Comparison of ENCODE assay signal across 8 cellular contexts in genomic region chr17:75878174-75878998, GRCh38. TPM values are rescaled to one million over a fixed set of nuclear protein-coding genes. Genes with fewer than 3 reads are reported as not detected.
A peak's percentile ranks its signal among the peaks of the same experiment; 100 is the strongest.
DNase-seq lines count a peak whose midpoint lies in the region; ATAC-seq and TF ChIP-seq lines count a peak whose summit lies in the region.

TSS of gene TRIM47 (minus strand) at chr17:75878581. CDS start at chr17:75878548, 33 bp downstream.

- H3K4me1 ChIP-seq in ES-I3 (ENCODE audit: insufficient read depth, low read length) (peaks cover 13% of the 10 kb centered on the region; the same call in 1 of the 2 replicates), uterus (peaks cover 12 to 34% of the 10 kb centered on the region in 2 donors)

- H3K36me3 ChIP-seq in ES-I3 (ENCODE audit: insufficient read depth, low read length) (no peaks in the 10 kb centered on the region), uterus (no peaks in the 10 kb centered on the region)

- H3K9ac ChIP-seq in ES-I3 (ENCODE audit: low read depth, low read length), result peak within 1 kb of the TSS; percentile 69

- CTCF ChIA-PET in activated B cell treated with CpG ODN at 0.5 μM for 24 hours (lab: Charles Lee), result interaction anchor here (1.0 to 4.4 kb wide), 6 partner anchors 17 to 133 kb away, joined by 3 to 34 read pairs (median 4); partner anchors contain the start of genes MRPL38 and WBP2

- peak; percentile 60 for DNase-seq in HT-29 (ENCODE audit: low spot score)
- DNase-seq in activated B cell treated with CpG ODN at 0.5 μM for 24 hours, result no peak
- peak; percentile 49 for DNase-seq in fibroblast of peridontal ligament (ENCODE audit: extremely low read depth)
- no peak for DNase-seq in naive B cell
- peak; percentile 81 to 85 for DNase-seq in uterus
- no peak for DNase-seq in NCI-H345 treated with DMSO at 0.1 percent for 48 hours (lab: John Stamatoyannopoulos, UW; ENCODE audit: unreplicated experiment)

- ATAC-seq in activated B cell treated with CpG ODN at 0.5 μM for 24 hours (ENCODE audit: low read depth), result no peak
- peak; percentile 7 to 10 for ATAC-seq in naive B cell (ENCODE audit: low read depth in 2 of 2)
- ATAC-seq in HG03097 (IDR thresholded peaks at IDR 0.05; ENCODE audit: low FRiP score, unreplicated experiment), result no peak

- intact Hi-C loops in activated B cell treated with CpG ODN at 0.5 μM for 24 hours (cut with micrococcal nuclease) (loop anchor here (5.0 kb wide), 1 partner anchor 36 kb away; the partner anchor contains the start of gene UNC13D), uterus (cut with DNase I; ENCODE audit: low total_unique reads) (no loop called here)

- no peaks in the 10 kb centered on the region for H3K36me3 Mint-ChIP-seq in activated B cell treated with CpG ODN at 0.5 μM for 24 hours (ENCODE audit: low read depth)
- no peaks in the 10 kb centered on the region for H3K36me3 Mint-ChIP-seq in naive B cell

- H3K4me3 Mint-ChIP-seq in activated B cell treated with CpG ODN at 0.5 μM for 24 hours (peak within 1 kb of the TSS; percentile 82), naive B cell (peak within 1 kb of the TSS; percentile 76 to 92 (median 86))

- H3K4me3 ChIP-seq in uterus, result peak within 1 kb of the TSS; percentile 54

- peak within 1 kb of the TSS; percentile 79 for H3K27ac Mint-ChIP-seq in activated B cell treated with CpG ODN at 0.5 μM for 24 hours
- H3K27ac Mint-ChIP-seq in naive B cell, result peak within 1 kb of the TSS; percentile 42 to 90 (median 68)

- no peaks in the 10 kb centered on the region for H3K27me3 ChIP-seq in uterus

- H3K4me1 Mint-ChIP-seq in activated B cell treated with CpG ODN at 0.5 μM for 24 hours, result peaks cover 28% of the 10 kb centered on the region
- H3K4me1 Mint-ChIP-seq in naive B cell, result peaks cover 20 to 31% (median 23%) of the 10 kb centered on the region in 3 donors

- peak; percentile 83 to 93 for TF ChIP-seq POLR2A in uterus (IDR thresholded peaks at IDR 0.05)

- H3K27me3 Mint-ChIP-seq in activated B cell treated with CpG ODN at 0.5 μM for 24 hours (peaks cover 8% of the 10 kb centered on the region), naive B cell (peaks cover 0 to 32% (median 10%) of the 10 kb centered on the region in 3 donors)

- TF ChIP-seq CTCF in activated B cell treated with CpG ODN at 0.5 μM for 24 hours (IDR thresholded peaks at IDR 0.05), result no peak
- peak in 3 of 4 experiments; percentile 6 to 59 (median 50) for TF ChIP-seq CTCF in uterus (IDR thresholded peaks at IDR 0.05)

- no peaks in the 10 kb centered on the region for H3K9me3 Mint-ChIP-seq in activated B cell treated with CpG ODN at 0.5 μM for 24 hours
- no peaks in the 10 kb centered on the region for H3K9me3 Mint-ChIP-seq in naive B cell

- POLR2A ChIA-PET in activated B cell treated with CpG ODN at 0.5 μM for 24 hours (lab: Charles Lee), result interaction anchor here (0.5 to 7.1 kb wide), 14 partner anchors 9 to 362 kb away, joined by 3 to 129 read pairs (median 4); partner anchors contain the start of genes TRIM65, TSEN54, UNC13D and UNK

- peak within 1 kb of the TSS; percentile 98 to 99 for H3K27ac ChIP-seq in uterus

- H3K9me3 ChIP-seq in ES-I3 (ENCODE audit: control insufficient read depth, insufficient read depth, low read length), result no peaks in the 10 kb centered on the region
- H3K9me3 ChIP-seq in uterus, result no peaks in the 10 kb centered on the region

RNA-seq across cellular contexts. Expression of gene TRIM47, which starts in this region (rescaled TPM):
- total RNA-seq in HT-29 (2014; rRNA removed; shearing (Covaris generic)), result 65.7 and 69.5 TPM in 2 replicates
- total RNA-seq in activated B cell treated with CpG ODN at 0.5 μM for 24 hours (3.1 and 3.5 TPM in 2 replicates), uterus (10 to 100 TPM in 3 of 4 donors, 1 to 10 TPM in 1; 6.8 to 70.1 (median 19.0) TPM)
- polyA plus RNA-seq in naive B cell (ENCODE audit: low read depth in 6 of 6), result 1 to 10 TPM in 3 of 6 donors, under 1 TPM in 2, not detected in 1; 0.97 to 2.2 (median 1.7) TPM

Comparison
In these comparisons a context has a peak if more than half of its experiments do, and no peak if none do; other contexts are left out.
1. DNase-seq: peak in HT-29 (single experiment), fibroblast of peridontal ligament (single experiment) and uterus (2 of 2); none in activated B cell treated with CpG ODN at 0.5 μM for 24 hours (single experiment), naive B cell (single experiment) and NCI-H345 treated with DMSO at 0.1 percent for 48 hours (single experiment).
2. ATAC-seq: peak in naive B cell (2 of 2); none in activated B cell treated with CpG ODN at 0.5 μM for 24 hours (single experiment) and HG03097 (single experiment).